30 cellular contexts compared by ENCODE assay signal in genomic region chr6:159533568-159533967, GRCh38.
DNase-seq lines count a peak whose midpoint lies in the region; FAIRE-seq and TF ChIP-seq lines count a peak whose summit lies in the region.
"Had no signal": no experiment of that assay in that cellular context is flagged by ENCODE, and none has a peak within 500 bp of the region (broad histone marks: within the 10 kb centered on the region; RNA-seq: fewer than 3 reads in every experiment).

No MANE protein-coding gene starts in this region.

- no peaks in the 10 kb centered on the region for H3K4me1 Mint-ChIP-seq in activated CD4-positive, alpha-beta T cell treated with anti-CD3 and anti-CD28 coated beads, Interleukin-2, amount 10 ng/mL, durations not matched to agents 24 days and 14 days
- H3K4me1 Mint-ChIP-seq in activated naive CD8-positive, alpha-beta T cell treated with anti-CD3 and anti-CD28 coated beads for 36 hours: no peaks in the 10 kb centered on the region
- H3K4me1 Mint-ChIP-seq: activated CD8-positive, alpha-beta memory T cell treated with anti-CD3 and anti-CD28 coated beads, Interleukin-2, amount 10 ng/mL, durations not matched to agents 7 days and 5 days; GM23338 had no signal

- intact Hi-C loops in activated CD4-positive, alpha-beta T cell treated with anti-CD3 and anti-CD28 coated beads, Interleukin-2, amount 10 ng/mL, durations not matched to agents 24 days and 14 days (cut with micrococcal nuclease): no loop called here
- intact Hi-C loops in transverse colon (cut with DNase I; ENCODE audit: low total_unique reads): no loop called here

- no peak for TF ChIP-seq POLR2A in transverse colon (IDR thresholded peaks at IDR 0.05)
- no peak for TF ChIP-seq POLR2A in GM12892 (IDR thresholded peaks at IDR 0.05; ENCODE audit: low read depth, low read length)

- in situ Hi-C loops in transverse colon (cut with MboI; ENCODE audit: low pct_ligation_motif_present in 1 of 4, low pct_unique_long_range_greater_than_20kb in 1 of 4, low sequenced_read_pairs in 3 of 4): no loop called here

- peaks cover 4% of the 10 kb centered on the region for H3K27me3 Mint-ChIP-seq in activated CD4-positive, alpha-beta T cell treated with anti-CD3 and anti-CD28 coated beads, Interleukin-2, amount 10 ng/mL, durations not matched to agents 24 days and 14 days
- peaks cover 13% of the 10 kb centered on the region for H3K27me3 Mint-ChIP-seq in activated naive CD8-positive, alpha-beta T cell treated with anti-CD3 and anti-CD28 coated beads for 36 hours

- H3K4me3 ChIP-seq in SJSA1 (no peak overlapping the region), transverse colon (no peak overlapping the region)
- H3K4me3 ChIP-seq: BLaER1, GM23338, heart right ventricle, K562 had no signal

- H3K9me3 ChIP-seq in SJSA1 (replicated peaks) (no peaks in the 10 kb centered on the region), transverse colon (no peaks in the 10 kb centered on the region)
- H3K9me3 ChIP-seq: BLaER1, heart right ventricle had no signal

- peaks cover 13% of the 10 kb centered on the region for H3K4me1 ChIP-seq in SJSA1 (replicated peaks)
- H3K4me1 ChIP-seq in transverse colon: no peaks in the 10 kb centered on the region
- H3K4me1 ChIP-seq: BLaER1, foreskin keratinocyte, heart right ventricle had no signal

- H3K4me3 Mint-ChIP-seq in activated CD4-positive, alpha-beta T cell treated with anti-CD3 and anti-CD28 coated beads, Interleukin-2, amount 10 ng/mL, durations not matched to agents 24 days and 14 days: no peak overlapping the region
- H3K4me3 Mint-ChIP-seq in activated naive CD8-positive, alpha-beta T cell treated with anti-CD3 and anti-CD28 coated beads for 36 hours: no peak overlapping the region
- H3K4me3 Mint-ChIP-seq: activated CD8-positive, alpha-beta memory T cell treated with anti-CD3 and anti-CD28 coated beads, Interleukin-2, amount 10 ng/mL, durations not matched to agents 7 days and 5 days; activated T-helper 1 cell treated with anti-CD3 and anti-CD28 coated beads, Interleukin-12 subunit alpha, Interleukin-12 subunit beta, Interleukin-2, Interleukin-4 antibody, amounts not matched to agents 30 ng/mL and 10 ng/mL and 1 ng/mL, durations not matched to agents 14 hours and 24 hours and 36 hours; GM23338; type B pancreatic cell had no signal

- no peak for TF ChIP-seq CTCF in transverse colon (IDR thresholded peaks at IDR 0.05)

- no peak for FAIRE-seq in GM12892 (lab: Jason Lieb, UNC)
- FAIRE-seq: K562 had no signal

- no peaks in the 10 kb centered on the region for H3K9me3 Mint-ChIP-seq in activated CD4-positive, alpha-beta T cell treated with anti-CD3 and anti-CD28 coated beads, Interleukin-2, amount 10 ng/mL, durations not matched to agents 24 days and 14 days
- H3K9me3 Mint-ChIP-seq in activated naive CD8-positive, alpha-beta T cell treated with anti-CD3 and anti-CD28 coated beads for 36 hours: no peaks in the 10 kb centered on the region
- H3K9me3 Mint-ChIP-seq: activated T-helper 1 cell treated with anti-CD3 and anti-CD28 coated beads, Interleukin-12 subunit alpha, Interleukin-12 subunit beta, Interleukin-2, Interleukin-4 antibody, amounts not matched to agents 30 ng/mL and 10 ng/mL and 1 ng/mL, durations not matched to agents 14 hours and 24 hours and 36 hours; GM23338; type B pancreatic cell had no signal

- H3K36me3 Mint-ChIP-seq in activated CD4-positive, alpha-beta T cell treated with anti-CD3 and anti-CD28 coated beads, Interleukin-2, amount 10 ng/mL, durations not matched to agents 24 days and 14 days (ENCODE audit: low read depth): no peaks in the 10 kb centered on the region
- no peaks in the 10 kb centered on the region for H3K36me3 Mint-ChIP-seq in activated naive CD8-positive, alpha-beta T cell treated with anti-CD3 and anti-CD28 coated beads for 36 hours
- H3K36me3 Mint-ChIP-seq: activated CD8-positive, alpha-beta memory T cell treated with anti-CD3 and anti-CD28 coated beads, Interleukin-2, amount 10 ng/mL, durations not matched to agents 7 days and 5 days; type B pancreatic cell had no signal

- DNase-seq in activated CD4-positive, alpha-beta T cell treated with anti-CD3 and anti-CD28 coated beads, Interleukin-2, amount 10 ng/mL, durations not matched to agents 24 days and 14 days: peak; percentile 31
- DNase-seq in activated CD4-positive, alpha-beta T cell treated with anti-CD3 and anti-CD28 coated beads for 48 hours: no peak
- DNase-seq in SJSA1 (ENCODE audit: low read depth in 1 of 2, low spot score in 2 of 2) (peak in 1 of 2 experiments; percentile 25), fibroblast of peridontal ligament (ENCODE audit: extremely low read depth) (peak; percentile 79), transverse colon (no peak), GM12892 (ENCODE audit: insufficient read length) (no peak), NCI-H2227 (lab: John Stamatoyannopoulos, UW; ENCODE audit: unreplicated experiment) (no peak)
- DNase-seq in activated naive CD8-positive, alpha-beta T cell treated with anti-CD3 and anti-CD28 coated beads for 36 hours: no peak
- DNase-seq: activated CD4-positive, alpha-beta T cell treated with anti-CD3 and anti-CD28 coated beads, Interleukin-2, amount 50 U/mL, for 1 hour; activated CD8-positive, alpha-beta memory T cell treated with anti-CD3 and anti-CD28 coated beads, Interleukin-2, amount 10 ng/mL, durations not matched to agents 7 days and 5 days; activated naive CD4-positive, alpha-beta T cell treated with anti-CD3 and anti-CD28 coated beads, Interleukin-2, amount 50 U/mL, for 16 hours; aorta; central memory CD4-positive, alpha-beta T cell; COR-L47; dermis blood vessel endothelial cell; DND-41; foreskin keratinocyte; heart right ventricle; left cardiac atrium; MM.1S; NCI-H1417 treated with DMSO at 0.1 percent for 48 hours; NCI-H69; stimulated activated CD4-positive, alpha-beta T cell treated with anti-CD3 and anti-CD28 coated beads, Interleukin-15, amount 100 ng/mL, for 24 hours had no signal

- 51 to 54% methylated on average over 5 to 6 of the region's 6 CpGs for WGBS in transverse colon (ENCODE audit: low coverage in 1 of 2), 2 donors

- H3K27ac ChIP-seq in SJSA1: peak overlapping the region; percentile 16
- no peak overlapping the region for H3K27ac ChIP-seq in transverse colon
- H3K27ac ChIP-seq: BLaER1, foreskin keratinocyte, heart right ventricle, VCaP had no signal

- H3K27me3 ChIP-seq in SJSA1 (replicated peaks) (no peaks in the 10 kb centered on the region), transverse colon (no peaks in the 10 kb centered on the region)
- H3K27me3 ChIP-seq: BLaER1, foreskin keratinocyte, heart right ventricle had no signal

- no peak for TF ChIP-seq EP300 in transverse colon (IDR thresholded peaks at IDR 0.05; ENCODE audit: low read depth)

- no peak overlapping the region for H3K27ac Mint-ChIP-seq in activated CD4-positive, alpha-beta T cell treated with anti-CD3 and anti-CD28 coated beads, Interleukin-2, amount 10 ng/mL, durations not matched to agents 24 days and 14 days
- no peak overlapping the region for H3K27ac Mint-ChIP-seq in activated naive CD8-positive, alpha-beta T cell treated with anti-CD3 and anti-CD28 coated beads for 36 hours
- H3K27ac Mint-ChIP-seq: activated CD8-positive, alpha-beta memory T cell treated with anti-CD3 and anti-CD28 coated beads, Interleukin-2, amount 10 ng/mL, durations not matched to agents 7 days and 5 days; activated T-helper 1 cell treated with anti-CD3 and anti-CD28 coated beads, Interleukin-12 subunit alpha, Interleukin-12 subunit beta, Interleukin-2, Interleukin-4 antibody, amounts not matched to agents 30 ng/mL and 10 ng/mL and 1 ng/mL, durations not matched to agents 14 hours and 24 hours and 36 hours; GM23338; progenitor cell of endocrine pancreas; type B pancreatic cell had no signal

- H3K36me3 ChIP-seq in SJSA1 (no peaks in the 10 kb centered on the region), transverse colon (no peaks in the 10 kb centered on the region)
- H3K36me3 ChIP-seq: BLaER1, heart right ventricle had no signal

Comparison
In these comparisons a context has a peak if more than half of its experiments do, and no peak if none do; other contexts are left out.
1. DNase-seq: peak in activated CD4-positive, alpha-beta T cell treated with anti-CD3 and anti-CD28 coated beads, Interleukin-2, amount 10 ng/mL, durations not matched to agents 24 days and 14 days (single experiment) and fibroblast of peridontal ligament (single experiment); none in activated CD4-positive, alpha-beta T cell treated with anti-CD3 and anti-CD28 coated beads for 48 hours (single experiment), transverse colon (single experiment), activated naive CD8-positive, alpha-beta T cell treated with anti-CD3 and anti-CD28 coated beads for 36 hours (single experiment), GM12892 (single experiment) and NCI-H2227 (single experiment).